ENCODE assay signal across 8 cellular contexts in the genomic region with DNA sequence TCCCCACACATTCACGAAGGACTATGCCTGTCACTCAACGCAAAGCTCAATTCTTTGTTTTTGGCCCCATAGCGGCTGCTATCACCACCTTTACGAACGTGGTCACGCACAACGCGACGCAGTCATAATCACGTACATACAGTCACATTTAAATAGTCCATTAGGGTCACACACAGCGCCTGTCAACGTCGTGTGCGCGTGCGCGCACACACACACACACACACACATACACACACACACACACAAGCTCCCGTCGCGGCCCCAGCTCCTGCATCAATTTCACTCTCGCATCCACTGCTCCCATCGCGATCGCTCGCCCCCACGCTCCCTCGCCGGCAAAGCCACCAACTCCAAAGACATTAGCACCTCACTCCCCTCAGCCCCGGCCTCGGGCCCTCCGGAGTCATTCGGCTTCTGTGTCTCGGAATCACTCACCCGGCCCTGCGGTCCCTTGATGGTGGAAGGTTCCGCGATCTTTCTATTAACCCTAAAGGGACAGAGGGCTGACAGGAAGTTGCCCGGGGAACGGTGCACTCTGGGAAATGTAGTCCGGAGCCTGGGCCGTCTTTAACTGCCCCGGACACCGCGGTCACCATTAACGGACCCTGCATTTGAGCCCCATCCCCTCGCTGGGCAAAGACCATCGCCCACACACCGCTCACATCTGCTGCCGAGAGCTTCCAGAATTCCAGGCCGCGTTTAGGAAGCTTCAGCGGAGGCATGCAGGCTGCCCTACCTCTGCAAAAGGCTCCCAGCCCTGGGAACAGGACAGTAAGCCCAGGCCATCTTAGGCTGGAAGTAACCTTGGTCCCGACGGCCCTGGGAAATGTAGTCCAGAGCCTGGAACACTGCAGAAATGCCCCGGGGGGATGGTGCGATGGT. TPM values are rescaled to one million over a fixed set of nuclear protein-coding genes. Genes with fewer than 3 reads are reported as not detected.
DNase-seq lines count a peak whose midpoint lies in the region; ATAC-seq and TF ChIP-seq lines count a peak whose summit lies in the region.

A gene (minus strand): TSS at position 486 of the 882 bp plus-strand sequence. CDS start 12,768 bp downstream, outside the sequence.

- H3K36me3 Mint-ChIP-seq in activated CD8-positive, alpha-beta T cell treated with anti-CD3 and anti-CD28 coated beads for 36 hours (ENCODE audit: low read depth), result peaks cover 55% of the 10 kb centered on the region

- TF ChIP-seq POLR2A in GM18951 (IDR thresholded peaks at IDR 0.05; ENCODE audit: extremely low read depth, insufficient read depth, insufficient read length), result peak; percentile 53

- no peak for TF ChIP-seq CTCF in activated CD8-positive, alpha-beta T cell treated with anti-CD3 and anti-CD28 coated beads for 36 hours (IDR thresholded peaks at IDR 0.05)
- no peak for TF ChIP-seq CTCF in lower lobe of right lung (IDR thresholded peaks at IDR 0.05)

- no peak within 1 kb of the TSS for H3K4me3 Mint-ChIP-seq in activated CD8-positive, alpha-beta T cell treated with anti-CD3 and anti-CD28 coated beads for 36 hours

- peak; percentile 84 for DNase-seq in AG08396 (ENCODE audit: low spot score)
- peak; percentile 78 for DNase-seq in NCI-H524 treated with DMSO at 0.1 percent for 48 hours (lab: John Stamatoyannopoulos, UW)
- DNase-seq in activated CD8-positive, alpha-beta T cell treated with anti-CD3 and anti-CD28 coated beads for 36 hours, result peak; percentile 94
- peak; percentile 79 for DNase-seq in effector CD4-positive, alpha-beta T cell
- peak; percentile 92 for DNase-seq in lower lobe of right lung
- peak; percentile 52 to 63 (median 59) for DNase-seq in stimulated activated CD4-positive, alpha-beta T cell treated with anti-CD3 and anti-CD28 coated beads, TNF-alpha, amount 100 ng/mL, for 1 hour (ENCODE audit: low read depth in 3 of 3, low spot score in 1 of 3)

- peak within 1 kb of the TSS; percentile 64 for H3K4me3 ChIP-seq in lower lobe of right lung

- H3K9me3 Mint-ChIP-seq in activated CD8-positive, alpha-beta T cell treated with anti-CD3 and anti-CD28 coated beads for 36 hours, result peaks cover 30% of the 10 kb centered on the region

- H3K4me1 Mint-ChIP-seq in activated CD8-positive, alpha-beta T cell treated with anti-CD3 and anti-CD28 coated beads for 36 hours (ENCODE audit: low read depth), result peaks cover 9% of the 10 kb centered on the region

- no peaks in the 10 kb centered on the region for H3K27me3 Mint-ChIP-seq in activated CD8-positive, alpha-beta T cell treated with anti-CD3 and anti-CD28 coated beads for 36 hours

- H3K27me3 ChIP-seq in lower lobe of right lung (ENCODE audit: low read depth), result no peaks in the 10 kb centered on the region

- H3K4me1 ChIP-seq in lower lobe of right lung, result peaks cover 12% of the 10 kb centered on the region

- POLR2A ChIA-PET in activated CD8-positive, alpha-beta T cell treated with anti-CD3 and anti-CD28 coated beads for 36 hours (lab: Charles Lee), result interaction anchor here (0.6 to 5.2 kb wide), 12 partner anchors 8 to 631 kb away, joined by 3 to 60 read pairs (median 4); a partner anchor contains a TSS

- H3K27ac Mint-ChIP-seq in activated CD8-positive, alpha-beta T cell treated with anti-CD3 and anti-CD28 coated beads for 36 hours, result no peak within 1 kb of the TSS

- CTCF ChIA-PET in activated CD8-positive, alpha-beta T cell treated with anti-CD3 and anti-CD28 coated beads for 36 hours (lab: Charles Lee), result interaction anchor here (0.7 to 1.9 kb wide), 2 partner anchors 12 to 151 kb away, joined by 3 to 7 read pairs; a partner anchor contains a TSS

- intact Hi-C loops in activated CD8-positive, alpha-beta T cell treated with anti-CD3 and anti-CD28 coated beads for 36 hours (cut with micrococcal nuclease), result no loop called here
- intact Hi-C loops in lower lobe of right lung (cut with DNase I), result no loop called here

- H3K27ac ChIP-seq in lower lobe of right lung, result peak within 1 kb of the TSS; percentile 83

- H3K36me3 ChIP-seq in lower lobe of right lung, result peaks cover 6% of the 10 kb centered on the region

- peaks cover 42% of the 10 kb centered on the region for H3K9me3 ChIP-seq in lower lobe of right lung

- in situ Hi-C loops in GM18951 (cut with MboI; ENCODE audit: low sequenced_read_pairs, unreplicated experiment), result no loop called here

- ATAC-seq in HG03196 (IDR thresholded peaks at IDR 0.05; ENCODE audit: unreplicated experiment), result peak; percentile 88
- peak; percentile 94 for ATAC-seq in activated CD8-positive, alpha-beta T cell treated with anti-CD3 and anti-CD28 coated beads for 36 hours
- peak; percentile 99 to 100 for ATAC-seq in lower lobe of right lung

RNA-seq across cellular contexts. Expression of the gene that starts here (rescaled TPM):
- 1 to 10 TPM; 8.9 to 9.7 TPM for total RNA-seq in activated CD8-positive, alpha-beta T cell treated with anti-CD3 and anti-CD28 coated beads for 36 hours
- 7.6 TPM for total RNA-seq in lower lobe of right lung

Comparison
In these comparisons a context has a peak if more than half of its experiments do, and no peak if none do; other contexts are left out.
1. Peak in every context shown above with its lines: DNase-seq, ATAC-seq, H3K4me3 ChIP-seq and H3K27ac ChIP-seq.